Comparison of ENCODE assay signal across 8 cellular contexts in genomic region chr22:41619979-41620645, GRCh38. TPM values are rescaled to one million over a fixed set of nuclear protein-coding genes. Genes with fewer than 3 reads are reported as not detected.
DNase-seq lines count a peak whose midpoint lies in the region; ATAC-seq and TF ChIP-seq lines count a peak whose summit lies in the region.

No MANE protein-coding gene starts in this region.

- CTCF ChIA-PET in AG04449 (lab: Yijun Ruan, JAX): interaction anchor here (0.9 to 5.1 kb wide), 7 partner anchors 14 to 87 kb away, joined by 3 to 38 read pairs (median 5); no protein-coding TSS in a partner anchor

- H3K9ac ChIP-seq in endocrine pancreas (ENCODE audit: control insufficient read depth, insufficient read depth, low read length): peak overlapping the region; percentile 94
- H3K9ac ChIP-seq in subcutaneous abdominal adipose tissue (ENCODE audit: low read length in 5 of 5): peak overlapping the region; percentile 82 to 96 (median 84)

- H3K27me3 ChIP-seq in MG63: no peaks in the 10 kb centered on the region
- no peaks in the 10 kb centered on the region for H3K27me3 ChIP-seq in endocrine pancreas (ENCODE audit: control insufficient read depth, insufficient read depth, low read length)
- H3K27me3 ChIP-seq in muscle layer of duodenum (ENCODE audit: low read depth, low read length): no peaks in the 10 kb centered on the region
- no peaks in the 10 kb centered on the region for H3K27me3 ChIP-seq in subcutaneous abdominal adipose tissue (ENCODE audit: control insufficient read depth in 5 of 5, insufficient read depth in 4 of 5, low read length in 5 of 5)

- no peak for DNase-seq in AG04449 (ENCODE audit: low read depth, low spot score)
- DNase-seq in MG63: peak; percentile 16
- peak; percentile 56 to 60 for DNase-seq in activated CD4-positive, alpha-beta T cell treated with anti-CD3 and anti-CD28 coated beads, Interleukin-2, amount 50 U/mL, for 48 hours
- DNase-seq in GOT3 (lab: John Stamatoyannopoulos, UW): no peak

- H3K4me1 ChIP-seq in endocrine pancreas (ENCODE audit: control insufficient read depth, insufficient read depth, low read length) (peaks cover 17% of the 10 kb centered on the region), muscle layer of duodenum (ENCODE audit: control insufficient read depth in 1 of 2, insufficient read depth in 2 of 2, low read length in 2 of 2) (peaks cover 14 to 28% of the 10 kb centered on the region in 2 donors), subcutaneous abdominal adipose tissue (ENCODE audit: control insufficient read depth in 5 of 5, insufficient read depth in 5 of 5, low read length in 5 of 5) (peaks cover 5 to 25% (median 23%) of the 10 kb centered on the region in 5 donors)

- H3K4me3 ChIP-seq in AG04449 (ENCODE audit: low read depth, low read length) (peak overlapping the region; percentile 89), MG63 (peak overlapping the region; percentile 94), endocrine pancreas (ENCODE audit: control insufficient read depth, insufficient read depth, low read length) (peak overlapping the region; percentile 79), muscle layer of duodenum (ENCODE audit: low read depth in 1 of 2, low read length in 2 of 2) (peak overlapping the region; percentile 86 to 88), subcutaneous abdominal adipose tissue (ENCODE audit: low read depth in 1 of 5, low read length in 5 of 5) (peak overlapping the region; percentile 74 to 90 (median 89))

- POLR2A ChIA-PET in AG04449 (lab: Yijun Ruan, JAX): no interaction called here

- H3K36me3 ChIP-seq in MG63: peaks cover 55% of the 10 kb centered on the region
- peaks cover 2% of the 10 kb centered on the region for H3K36me3 ChIP-seq in endocrine pancreas (ENCODE audit: control insufficient read depth, insufficient read depth, low read length)
- H3K36me3 ChIP-seq in muscle layer of duodenum (ENCODE audit: control insufficient read depth in 1 of 2, insufficient read depth in 2 of 2, low read length in 2 of 2): peaks cover 0 to 19% of the 10 kb centered on the region in 2 donors
- peaks cover 0 to 19% (median 10%) of the 10 kb centered on the region in 5 donors for H3K36me3 ChIP-seq in subcutaneous abdominal adipose tissue (ENCODE audit: control insufficient read depth in 5 of 5, insufficient read depth in 5 of 5, low read length in 5 of 5)

- TF ChIP-seq CTCF in AG04449 (IDR thresholded peaks at IDR 0.05; ENCODE audit: insufficient read depth, low read length, missing control alignments): no peak

- peak; percentile 8 for ATAC-seq in GM18867 (IDR thresholded peaks at IDR 0.05; ENCODE audit: unreplicated experiment)

- no peaks in the 10 kb centered on the region for H3K9me3 ChIP-seq in MG63
- no peaks in the 10 kb centered on the region for H3K9me3 ChIP-seq in endocrine pancreas (ENCODE audit: control insufficient read depth, low read length)
- no peaks in the 10 kb centered on the region for H3K9me3 ChIP-seq in muscle layer of duodenum (ENCODE audit: control insufficient read depth in 1 of 2, low read length in 2 of 2)
- no peaks in the 10 kb centered on the region for H3K9me3 ChIP-seq in subcutaneous abdominal adipose tissue (ENCODE audit: control insufficient read depth in 5 of 5, low read length in 5 of 5)

- H3K27ac ChIP-seq in muscle layer of duodenum (ENCODE audit: low read length) (peak overlapping the region; percentile 96), subcutaneous abdominal adipose tissue (ENCODE audit: low read depth, low read length) (peak overlapping the region; percentile 99)

RNA-seq across cellular contexts. Expression of gene DESI1, which starts 0.7 kb away (rescaled TPM):
- 14.4 and 27.6 TPM in 2 replicates for total RNA-seq in MG63 (2014; rRNA removed; shearing (Covaris generic); ENCODE audit: low replicate concordance)

RNA-seq across cellular contexts. Expression of gene XRCC6, which starts 1.0 kb away (rescaled TPM):
- 560 and 634 TPM in 2 replicates for total RNA-seq in MG63 (2014; rRNA removed; shearing (Covaris generic); ENCODE audit: low replicate concordance)

RNA-seq across cellular contexts. Expression of gene PMM1, which starts 30.5 kb away (rescaled TPM):
- total RNA-seq in MG63 (2014; rRNA removed; shearing (Covaris generic); ENCODE audit: low replicate concordance): 36.1 and 37.4 TPM in 2 replicates

RNA-seq across cellular contexts. Expression of gene CSDC2, which starts 59.3 kb away (rescaled TPM):
- not detected in 2 replicates for total RNA-seq in MG63 (2014; rRNA removed; shearing (Covaris generic); ENCODE audit: low replicate concordance)

Comparison
In these comparisons a context has a peak if more than half of its experiments do, and no peak if none do; other contexts are left out.
1. DNase-seq: peak in MG63 (single experiment) and activated CD4-positive, alpha-beta T cell treated with anti-CD3 and anti-CD28 coated beads, Interleukin-2, amount 50 U/mL, for 48 hours (2 of 2); none in AG04449 (single experiment) and GOT3 (single experiment).
2. Peak in every context shown above with its lines, with median percentiles within 50 percentile points of each other: H3K4me3 ChIP-seq.